ENCODE assay signal across 8 cellular contexts in the genomic region with DNA sequence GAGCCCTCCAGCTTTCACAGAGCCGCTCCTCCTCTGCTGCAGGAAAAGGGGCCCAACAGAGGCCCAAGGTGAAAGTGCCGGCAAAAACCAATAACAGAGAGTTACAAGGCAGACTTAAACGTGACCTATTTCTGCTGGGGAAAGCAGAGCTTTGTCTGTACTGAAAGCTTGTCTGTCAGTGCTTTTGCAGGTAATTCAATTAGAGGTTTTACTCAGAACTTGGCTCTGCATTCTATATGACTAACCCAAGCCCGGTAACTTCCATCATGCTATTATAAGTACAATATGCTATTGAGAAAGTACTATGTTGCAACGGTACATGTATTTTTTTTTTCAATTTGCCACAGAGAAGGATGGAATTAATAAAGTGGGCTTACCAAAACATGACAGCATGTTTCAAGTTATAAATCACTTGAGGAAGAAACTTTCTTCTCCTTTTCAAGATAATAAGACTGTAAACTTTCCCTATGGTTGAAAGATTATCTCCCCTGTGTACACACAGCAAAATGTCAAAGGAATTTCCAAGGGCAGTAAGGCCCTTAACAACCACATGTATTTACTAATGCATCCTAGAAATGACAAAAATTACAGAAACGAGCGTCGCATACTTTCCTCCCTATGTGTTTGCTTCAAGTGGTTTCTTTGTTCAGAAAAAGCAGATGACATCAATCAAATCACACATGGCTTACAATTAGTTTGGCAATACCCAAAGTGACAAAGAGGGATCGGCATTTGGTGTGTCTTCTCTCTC.
DNase-seq lines count a peak whose midpoint lies in the region; ATAC-seq and TF ChIP-seq lines count a peak whose summit lies in the region.

No MANE protein-coding gene starts in this region.

- H3K9me3 ChIP-seq in adrenal gland (replicated peaks in 1 of 3), result no peaks in the 10 kb centered on the region

- H3K36me3 ChIP-seq in adrenal gland (replicated peaks in 1 of 2), result no peaks in the 10 kb centered on the region

- peak; percentile 58 for ATAC-seq in HG02759 (IDR thresholded peaks at IDR 0.05; ENCODE audit: unreplicated experiment)

- H3K27me3 ChIP-seq in adrenal gland, result no peaks in the 10 kb centered on the region

- no peak overlapping the region for H3K4me3 ChIP-seq in adrenal gland

- intact Hi-C loops in adrenal gland (cut with DNase I), result no loop called here

- 31 to 48% (median 43%) methylated on average over 9 of the region's 9 CpGs for WGBS in adrenal gland, 4 donors

- no peak for TF ChIP-seq CTCF in adrenal gland (IDR thresholded peaks at IDR 0.05)

- H3K27ac ChIP-seq in adrenal gland, result no peak overlapping the region

- peaks cover 0 to 20% of the 10 kb centered on the region in 2 donors for H3K4me1 ChIP-seq in adrenal gland (replicated peaks in 1 of 2)

- no peak for TF ChIP-seq POLR2A in adrenal gland (IDR thresholded peaks at IDR 0.05)

- peak; percentile 72 for DNase-seq in SIG-M5 treated with dmso at 0.1 percent for 504 hours (lab: John Stamatoyannopoulos, UW; ENCODE audit: unreplicated experiment)
- no peak for DNase-seq in SIG-M5 (lab: John Stamatoyannopoulos, UW)
- peak; percentile 73 for DNase-seq in NCI-H69 (lab: John Stamatoyannopoulos, UW)
- peak; percentile 59 for DNase-seq in dermis blood vessel endothelial cell
- peak; percentile 74 for DNase-seq in renal cortical epithelial cell (ENCODE audit: low read depth)
- no peak for DNase-seq in adrenal gland
- DNase-seq in ureter (ENCODE audit: low spot score), result no peak

Comparison
In these comparisons a context has a peak if more than half of its experiments do, and no peak if none do; other contexts are left out.
1. DNase-seq: peak in SIG-M5 treated with dmso at 0.1 percent for 504 hours (single experiment), NCI-H69 (single experiment), dermis blood vessel endothelial cell (single experiment) and renal cortical epithelial cell (single experiment); none in SIG-M5 (single experiment), adrenal gland (0 of 7) and ureter (single experiment).